Comparison of ENCODE assay signal across 18 cellular contexts in the genomic region with DNA sequence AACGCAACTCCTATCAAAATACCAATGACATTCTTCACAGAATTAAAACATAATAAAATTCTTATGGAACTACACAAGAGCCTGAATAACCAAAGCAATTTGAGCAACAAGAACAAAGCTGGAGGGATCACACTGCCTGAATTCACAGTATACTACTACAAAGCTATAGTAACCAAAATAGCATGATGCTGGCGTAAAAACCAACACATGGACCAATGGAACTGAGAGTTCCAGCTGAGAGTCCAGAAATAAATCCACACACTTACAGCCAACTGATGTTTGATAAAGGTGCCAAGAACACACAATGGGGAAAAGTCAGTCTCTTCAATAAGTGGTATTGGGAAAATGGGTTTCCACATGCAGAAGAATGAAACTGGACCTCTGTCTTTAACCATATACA. TPM values are rescaled to one million over a fixed set of nuclear protein-coding genes. Genes with fewer than 3 reads are reported as not detected.
DNase-seq lines count a peak whose midpoint lies in the region; ATAC-seq and TF ChIP-seq lines count a peak whose summit lies in the region.
"Had no signal": no experiment of that assay in that cellular context is flagged by ENCODE, and none has a peak within 500 bp of the region (broad histone marks: within the 10 kb centered on the region; RNA-seq: fewer than 3 reads in every experiment).

No MANE protein-coding gene starts in this region.

- H3K27me3 Mint-ChIP-seq in CD14-positive monocyte (ENCODE audit: low read depth in 3 of 3), result peaks cover 0 to 2% (median 0%) of the 10 kb centered on the region in 3 donors

- H3K4me1 ChIP-seq in heart right ventricle, result peaks cover 0 to 42% (median 7%) of the 10 kb centered on the region in 9 donors
- H3K4me1 ChIP-seq in right atrium auricular region, result peaks cover 0 to 8% of the 10 kb centered on the region in 2 donors
- peaks cover 0 to 16% (median 0%) of the 10 kb centered on the region in 3 donors for H3K4me1 ChIP-seq in esophagus squamous epithelium
- H3K4me1 ChIP-seq: A549; BE2C; BLaER1 treated with 17β-estradiol and CSF1 and Interleukin-3, amounts not matched to agents 10 nM and 100 nM had no signal

- no peaks in the 10 kb centered on the region for H3K4me1 Mint-ChIP-seq in CD14-positive monocyte
- H3K4me1 Mint-ChIP-seq: CD4-positive, alpha-beta memory T cell had no signal

- H3K9me3 ChIP-seq in heart right ventricle, result no peaks in the 10 kb centered on the region
- H3K9me3 ChIP-seq in right atrium auricular region, result no peaks in the 10 kb centered on the region
- no peaks in the 10 kb centered on the region for H3K9me3 ChIP-seq in esophagus squamous epithelium
- H3K9me3 ChIP-seq: A549; BE2C; BLaER1 treated with 17β-estradiol and CSF1 and Interleukin-3, amounts not matched to agents 10 nM and 100 nM had no signal

- H3K4me3 ChIP-seq in heart right ventricle, result no peak overlapping the region
- H3K4me3 ChIP-seq in right atrium auricular region, result no peak overlapping the region
- H3K4me3 ChIP-seq in esophagus squamous epithelium, result no peak overlapping the region
- H3K4me3 ChIP-seq: A549; BLaER1 treated with 17β-estradiol and CSF1 and Interleukin-3, amounts not matched to agents 10 nM and 100 nM had no signal

- no peak overlapping the region for H3K27ac Mint-ChIP-seq in CD14-positive monocyte
- H3K27ac Mint-ChIP-seq: CD4-positive, alpha-beta memory T cell had no signal

- TF ChIP-seq CTCF in heart right ventricle (IDR thresholded peaks at IDR 0.05) (no peak), right atrium auricular region (IDR thresholded peaks at IDR 0.05) (no peak), CD14-positive monocyte (IDR thresholded peaks at IDR 0.05) (no peak), esophagus squamous epithelium (IDR thresholded peaks at IDR 0.05) (no peak)

- no peak overlapping the region for H3K4me3 Mint-ChIP-seq in CD14-positive monocyte

- WGBS in heart right ventricle, 2 donors, result 73 to 81% methylated on average over 2 of the region's 2 CpGs
- 91% methylated on average over 2 of the region's 2 CpGs for WGBS in esophagus squamous epithelium, 2 donors

- H3K27ac ChIP-seq in heart right ventricle (no peak overlapping the region), right atrium auricular region (peak overlapping the region; percentile 26 to 64), esophagus squamous epithelium (no peak overlapping the region)
- H3K27ac ChIP-seq: A549; BLaER1 treated with 17β-estradiol and CSF1 and Interleukin-3, amounts not matched to agents 10 nM and 100 nM had no signal

- H3K36me3 Mint-ChIP-seq in CD14-positive monocyte, result no peaks in the 10 kb centered on the region
- H3K36me3 Mint-ChIP-seq: CD4-positive, alpha-beta memory T cell had no signal

- H3K27me3 ChIP-seq in heart right ventricle (no peaks in the 10 kb centered on the region), right atrium auricular region (no peaks in the 10 kb centered on the region), esophagus squamous epithelium (no peaks in the 10 kb centered on the region)
- H3K27me3 ChIP-seq: BE2C; BLaER1 treated with 17β-estradiol and CSF1 and Interleukin-3, amounts not matched to agents 10 nM and 100 nM had no signal

- peaks cover 3 to 10% (median 6%) of the 10 kb centered on the region in 7 donors for H3K9me3 Mint-ChIP-seq in CD14-positive monocyte

- peak; percentile 79 for ATAC-seq in Right ventricle myocardium superior (ENCODE audit: poor library complexity)
- ATAC-seq in heart right ventricle, result peak in 7 of 8 donors; percentile 46 to 87 (median 76)
- ATAC-seq: A549 had no signal

- no peak for DNase-seq in Right ventricle myocardium superior
- no peak for DNase-seq in heart right ventricle
- DNase-seq in right atrium auricular region (ENCODE audit: low spot score), result no peak
- no peak for DNase-seq in CD14-positive monocyte (ENCODE audit: low spot score)
- no peak for DNase-seq in DMS53 (lab: John Stamatoyannopoulos, UW)
- DNase-seq in esophagus squamous epithelium (lab: John Stamatoyannopoulos, UW), result no peak
- DNase-seq: 8988T; ACHN; AML-193; BE2C; Calu3; CD4-positive, alpha-beta memory T cell; COR-L47; DND-41; GOT3; HCEC 1CT had no signal

- no peak for TF ChIP-seq POLR2A in esophagus squamous epithelium (IDR thresholded peaks at IDR 0.05)

- intact Hi-C loops in Right ventricle myocardium superior (cut with DNase I) (no loop called here), heart right ventricle (cut with DNase I) (no loop called here), CD14-positive monocyte (cut with micrococcal nuclease) (no loop called here), esophagus squamous epithelium (cut with DNase I) (no loop called here)

- no peaks in the 10 kb centered on the region for H3K36me3 ChIP-seq in heart right ventricle
- H3K36me3 ChIP-seq in right atrium auricular region, result no peaks in the 10 kb centered on the region
- H3K36me3 ChIP-seq in esophagus squamous epithelium, result no peaks in the 10 kb centered on the region
- H3K36me3 ChIP-seq: BE2C; BLaER1 treated with 17β-estradiol and CSF1 and Interleukin-3, amounts not matched to agents 10 nM and 100 nM had no signal

RNA-seq across cellular contexts. Expression of gene MLIP, which starts 6.9 kb away (rescaled TPM):
- total RNA-seq in Right ventricle myocardium superior, result 403 TPM
- 100 to 1,000 TPM; 356 to 486 (median 399) TPM for total RNA-seq in heart right ventricle
- 100 to 1,000 TPM; 102 to 153 TPM for polyA plus RNA-seq in heart right ventricle
- 100 to 1,000 TPM; 170 to 262 TPM for total RNA-seq in right atrium auricular region
- not detected for polyA plus RNA-seq in CD14-positive monocyte
- total RNA-seq in esophagus squamous epithelium, result 1 to 10 TPM in 3 of 4 donors, under 1 TPM in 1; 0.64 to 4.3 (median 2.5) TPM
- total RNA-seq: CD4-positive, alpha-beta memory T cell had no signal
- polyA plus RNA-seq: CD4-positive, alpha-beta memory T cell had no signal

Comparison
In these comparisons a context has a peak if more than half of its experiments do, and no peak if none do; other contexts are left out.
1. H3K27ac ChIP-seq: peak in right atrium auricular region (2 of 2); none in heart right ventricle (0 of 10) and esophagus squamous epithelium (0 of 4).
2. RNA of gene MLIP, which starts 6.9 kb away (total RNA-seq): 403 TPM in Right ventricle myocardium superior (single experiment), 356 to 486 TPM in heart right ventricle and 170 to 262 TPM in right atrium auricular region; 0.64 to 4.3 TPM in esophagus squamous epithelium; every median in the first group is over 10 times any median in the second.